In the genomic region with DNA sequence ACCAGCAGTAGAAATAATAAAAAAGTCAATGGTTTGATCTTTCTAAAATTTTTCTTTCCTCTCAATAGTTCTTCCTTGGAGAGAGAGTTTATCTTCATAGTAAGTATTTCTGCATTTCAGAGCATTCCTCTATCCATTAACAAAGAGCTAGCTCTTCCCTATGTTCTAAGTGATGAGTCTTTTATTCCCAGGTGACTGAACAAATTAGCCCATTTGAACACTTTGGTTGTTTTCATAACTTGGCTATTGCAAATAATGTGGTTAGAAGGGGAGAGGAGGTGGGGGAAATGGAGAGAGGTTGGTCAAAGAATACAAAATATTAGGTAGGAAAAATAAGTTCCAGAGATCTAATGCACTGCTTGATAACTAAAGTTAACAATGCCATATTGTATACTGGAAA, we compare ENCODE assay signal across 25 cellular contexts.
"Had no signal": no experiment of that assay in that cellular context is flagged by ENCODE, and none has a peak within 500 bp of the region (broad histone marks: within the 10 kb centered on the region; RNA-seq: fewer than 3 reads in every experiment).

No MANE protein-coding gene starts in this region.

- H3K9me3 Mint-ChIP-seq: dendritic cell treated with granulocyte-macrophage colony-stimulating factor and Interleukin-4, amounts not matched to agents 40 ng/mL and 50 ng/mL, for 4 days had no signal

- DNase-seq: colonic mucosa; cortex of kidney; dermis blood vessel endothelial cell; dorsolateral prefrontal cortex; effector CD4-positive, alpha-beta T cell; effector CD8-positive, alpha-beta T cell; effector memory CD4-positive, alpha-beta T cell; effector memory CD8-positive, alpha-beta T cell; endodermal cell; erythroblast; esophagus squamous epithelium; foreskin fibroblast; foreskin keratinocyte; foreskin melanocyte; gastrocnemius medialis; glutamatergic neuron; head of caudate nucleus; heart left ventricle; heart right ventricle had no signal

- H3K9me3 ChIP-seq: colonic mucosa, esophagus muscularis mucosa, esophagus squamous epithelium, gastrocnemius medialis, gastroesophageal sphincter, heart left ventricle, heart right ventricle had no signal

- H3K27ac ChIP-seq: colonic mucosa, coronary artery, dorsolateral prefrontal cortex, epithelial cell of prostate, esophagus muscularis mucosa, esophagus squamous epithelium, foreskin keratinocyte, gastrocnemius medialis, gastroesophageal sphincter, heart left ventricle, heart right ventricle had no signal

- ATAC-seq: effector memory CD8-positive, alpha-beta T cell; esophagus mucosa; foreskin keratinocyte; gastrocnemius medialis; gastroesophageal sphincter; heart left ventricle; heart right ventricle had no signal

- H3K36me3 ChIP-seq: colonic mucosa, esophagus muscularis mucosa, esophagus squamous epithelium, gastrocnemius medialis, gastroesophageal sphincter, heart left ventricle, heart right ventricle had no signal

- H3K4me3 Mint-ChIP-seq: dendritic cell treated with granulocyte-macrophage colony-stimulating factor and Interleukin-4, amounts not matched to agents 40 ng/mL and 50 ng/mL, for 4 days; effector memory CD8-positive, alpha-beta T cell; endodermal cell had no signal

- H3K27me3 Mint-ChIP-seq: dendritic cell treated with granulocyte-macrophage colony-stimulating factor and Interleukin-4, amounts not matched to agents 40 ng/mL and 50 ng/mL, for 4 days; effector memory CD8-positive, alpha-beta T cell had no signal

- H3K4me1 ChIP-seq: colonic mucosa, esophagus muscularis mucosa, esophagus squamous epithelium, foreskin keratinocyte, gastrocnemius medialis, gastroesophageal sphincter, heart left ventricle, heart right ventricle had no signal

- H3K27me3 ChIP-seq: colonic mucosa, dorsolateral prefrontal cortex, esophagus muscularis mucosa, esophagus squamous epithelium, foreskin keratinocyte, gastrocnemius medialis, gastroesophageal sphincter, heart left ventricle, heart right ventricle had no signal

- H3K27ac Mint-ChIP-seq: dendritic cell treated with granulocyte-macrophage colony-stimulating factor and Interleukin-4, amounts not matched to agents 40 ng/mL and 50 ng/mL, for 4 days; effector memory CD8-positive, alpha-beta T cell; endodermal cell had no signal

- H3K4me3 ChIP-seq: colonic mucosa, coronary artery, dorsolateral prefrontal cortex, esophagus muscularis mucosa, esophagus squamous epithelium, gastrocnemius medialis, gastroesophageal sphincter, heart left ventricle, heart right ventricle had no signal
